In genomic region chr19:48351341-48351752, GRCh38 we compare ENCODE assay signal across 8 cellular contexts. TPM values are rescaled to one million over a fixed set of nuclear protein-coding genes. Genes with fewer than 3 reads are reported as not detected.
DNase-seq lines count a peak whose midpoint lies in the region; ATAC-seq and TF ChIP-seq lines count a peak whose summit lies in the region.

No MANE protein-coding gene starts in this region.

- H4K91ac ChIP-seq in mesenchymal stem cell (ENCODE audit: low read length), result no peak overlapping the region

- H3K27me3 ChIP-seq in dorsolateral prefrontal cortex (no peaks in the 10 kb centered on the region), mesenchymal stem cell (ENCODE audit: control insufficient read depth in 1 of 2, insufficient read depth in 1 of 2, low read length in 2 of 2) (no peaks in the 10 kb centered on the region)

- no peak overlapping the region for H2BK120ac ChIP-seq in mesenchymal stem cell (ENCODE audit: low read depth, low read length)

- intact Hi-C loops in dorsolateral prefrontal cortex (cut with DNase I), result no loop called here

- no peak overlapping the region for H4K8ac ChIP-seq in mesenchymal stem cell (ENCODE audit: low read length)

- H3K36me3 Mint-ChIP-seq in activated CD4-positive, alpha-beta T cell treated with anti-CD3 and anti-CD28 coated beads, Interleukin-2, amount 10 ng/mL, durations not matched to agents 7 days and 5 days (ENCODE audit: low read depth), result peaks cover 8% of the 10 kb centered on the region

- no peak overlapping the region for H2AFZ ChIP-seq in mesenchymal stem cell (ENCODE audit: low read depth, low read length)

- no peak overlapping the region for H2BK12ac ChIP-seq in mesenchymal stem cell (ENCODE audit: low read length in 2 of 2)

- no peaks in the 10 kb centered on the region for H3K27me3 Mint-ChIP-seq in activated CD4-positive, alpha-beta T cell treated with anti-CD3 and anti-CD28 coated beads, Interleukin-2, amount 10 ng/mL, durations not matched to agents 7 days and 5 days

- peaks cover 12% of the 10 kb centered on the region for H3K4me1 ChIP-seq in mesenchymal stem cell (ENCODE audit: control insufficient read depth, insufficient read depth, low read depth, low read length)

- H3K4ac ChIP-seq in mesenchymal stem cell (ENCODE audit: low read depth in 1 of 2, low read length in 2 of 2), result no peak overlapping the region

- no peaks in the 10 kb centered on the region for H3K79me1 ChIP-seq in mesenchymal stem cell (replicated peaks; ENCODE audit: low read length, poor library complexity, severe bottlenecking)

- no peak overlapping the region for H2BK15ac ChIP-seq in mesenchymal stem cell (ENCODE audit: low read depth, poor library complexity, severe bottlenecking)

- POLR2A ChIA-PET in activated CD4-positive, alpha-beta T cell treated with anti-CD3 and anti-CD28 coated beads, Interleukin-2, amount 10 ng/mL, durations not matched to agents 7 days and 5 days (lab: Charles Lee), result no interaction called here

- 51% methylated on average over 8 of the region's 8 CpGs for WGBS in mesenchymal stem cell

- peaks cover 9% of the 10 kb centered on the region for H3K4me1 Mint-ChIP-seq in activated CD4-positive, alpha-beta T cell treated with anti-CD3 and anti-CD28 coated beads, Interleukin-2, amount 10 ng/mL, durations not matched to agents 7 days and 5 days

- H3K4me3 Mint-ChIP-seq in activated CD4-positive, alpha-beta T cell treated with anti-CD3 and anti-CD28 coated beads, Interleukin-2, amount 10 ng/mL, durations not matched to agents 7 days and 5 days, result no peak overlapping the region

- H3K18ac ChIP-seq in mesenchymal stem cell (ENCODE audit: low read depth in 1 of 2, low read length in 2 of 2), result no peak overlapping the region

- peak; percentile 27 to 29 for DNase-seq in NOMO-1 (lab: John Stamatoyannopoulos, UW; ENCODE audit: unreplicated experiment in 2 of 2)
- no peak for DNase-seq in NOMO-1 treated with dmso at 0.1 percent for 144 hours (lab: John Stamatoyannopoulos, UW; ENCODE audit: unreplicated experiment)
- peak; percentile 82 for DNase-seq in NCI-H2196 (lab: John Stamatoyannopoulos, UW; ENCODE audit: unreplicated experiment)
- DNase-seq in activated CD4-positive, alpha-beta T cell treated with anti-CD3 and anti-CD28 coated beads, Interleukin-2, amount 10 ng/mL, durations not matched to agents 7 days and 5 days, result peak; percentile 86
- peak in 6 of 10 donors; percentile 30 to 65 (median 44) for DNase-seq in dorsolateral prefrontal cortex
- DNase-seq in mesenchymal stem cell, result peak; percentile 52
- DNase-seq in stimulated activated CD8-positive, alpha-beta memory T cell treated with anti-CD3 and anti-CD28 coated beads, Interleukin-7, amount 100 ng/mL, for 1 hour (ENCODE audit: low read depth in 2 of 2), result peak; percentile 56 to 70

- CTCF ChIA-PET in activated CD4-positive, alpha-beta T cell treated with anti-CD3 and anti-CD28 coated beads, Interleukin-2, amount 10 ng/mL, durations not matched to agents 7 days and 5 days (lab: Charles Lee), result interaction anchor here (0.6 to 2.4 kb wide), 7 partner anchors 11 to 157 kb away, joined by 3 to 13 read pairs (median 6); partner anchors contain the start of genes SYNGR4 and TMEM143

- H3K23ac ChIP-seq in mesenchymal stem cell (ENCODE audit: low read length in 2 of 2), result no peak overlapping the region

- H3K4me3 ChIP-seq in dorsolateral prefrontal cortex (no peak overlapping the region), mesenchymal stem cell (ENCODE audit: insufficient read depth in 1 of 2, low read depth in 1 of 2, low read length in 2 of 2) (no peak overlapping the region)

- no peak overlapping the region for H2AK5ac ChIP-seq in mesenchymal stem cell (ENCODE audit: low read length, severe bottlenecking)

- H3K9ac ChIP-seq in mesenchymal stem cell (ENCODE audit: low read length), result no peak overlapping the region

- H2BK5ac ChIP-seq in mesenchymal stem cell (ENCODE audit: low read depth, low read length, poor library complexity, severe bottlenecking), result no peak overlapping the region

- no peaks in the 10 kb centered on the region for H3K9me3 Mint-ChIP-seq in activated CD4-positive, alpha-beta T cell treated with anti-CD3 and anti-CD28 coated beads, Interleukin-2, amount 10 ng/mL, durations not matched to agents 7 days and 5 days

- TF ChIP-seq CTCF in dorsolateral prefrontal cortex (IDR thresholded peaks at IDR 0.05 in 54 of 56, conservative IDR thresholded peaks at IDR 0.05 in 2 of 56; ENCODE audit: low read depth in 1 of 56, partially characterized antibody in 56 of 56), result peak in 54 of 56 donors; percentile 31 to 72 (median 58)

- no peak overlapping the region for H3K4me2 ChIP-seq in mesenchymal stem cell (ENCODE audit: low read length, poor library complexity, severe bottlenecking)

- H3K27ac ChIP-seq in dorsolateral prefrontal cortex, result peak overlapping the region in 1 of 59 donors; percentile 46
- H3K27ac ChIP-seq in mesenchymal stem cell (ENCODE audit: low read length, poor library complexity, severe bottlenecking), result no peak overlapping the region

- H3K9me3 ChIP-seq in mesenchymal stem cell (ENCODE audit: control insufficient read depth, low read length), result no peaks in the 10 kb centered on the region

- H3K36me3 ChIP-seq in mesenchymal stem cell (ENCODE audit: control insufficient read depth in 1 of 2, insufficient read depth in 2 of 2, low read depth in 1 of 2, low read length in 2 of 2), result peaks cover 0 to 6% of the 10 kb centered on the region in 2 experiments

- no peak for ATAC-seq in HG02981 (IDR thresholded peaks at IDR 0.05; ENCODE audit: unreplicated experiment)

- H3K27ac Mint-ChIP-seq in activated CD4-positive, alpha-beta T cell treated with anti-CD3 and anti-CD28 coated beads, Interleukin-2, amount 10 ng/mL, durations not matched to agents 7 days and 5 days, result no peak overlapping the region

- H3K14ac ChIP-seq in mesenchymal stem cell (ENCODE audit: low read length in 2 of 2), result no peak overlapping the region

RNA-seq across cellular contexts. Expression of gene TMEM143, which starts 12.4 kb away (rescaled TPM):
- 10 to 100 TPM; 19.0 to 21.7 TPM for total RNA-seq in activated CD4-positive, alpha-beta T cell treated with anti-CD3 and anti-CD28 coated beads, Interleukin-2, amount 10 ng/mL, durations not matched to agents 7 days and 5 days
- total RNA-seq in dorsolateral prefrontal cortex, result 10 to 100 TPM in 119 of 120 experiments, 1 to 10 TPM in 1; 9.2 to 32.0 (median 16.5) TPM
- 3.7 TPM for polyA plus RNA-seq in mesenchymal stem cell (2013, experiment 1 of 2)
- 3.8 TPM for polyA plus RNA-seq in mesenchymal stem cell (2013, experiment 2 of 2)

RNA-seq across cellular contexts. Expression of gene SYNGR4, which starts 12.8 kb away (rescaled TPM):
- total RNA-seq in activated CD4-positive, alpha-beta T cell treated with anti-CD3 and anti-CD28 coated beads, Interleukin-2, amount 10 ng/mL, durations not matched to agents 7 days and 5 days, result not detected
- total RNA-seq in dorsolateral prefrontal cortex, result 1 to 10 TPM in 5 of 120 experiments, under 1 TPM in 8, not detected in 107; 0.50 to 3.0 (median 0.83) TPM
- not detected for polyA plus RNA-seq in mesenchymal stem cell (2013, experiment 1 of 2)
- polyA plus RNA-seq in mesenchymal stem cell (2013, experiment 2 of 2), result not detected

RNA-seq across cellular contexts. Expression of gene EMP3, which starts 26.0 kb away (rescaled TPM):
- total RNA-seq in activated CD4-positive, alpha-beta T cell treated with anti-CD3 and anti-CD28 coated beads, Interleukin-2, amount 10 ng/mL, durations not matched to agents 7 days and 5 days, result 100 to 1,000 TPM; 444 to 544 TPM
- total RNA-seq in dorsolateral prefrontal cortex, result 10 to 100 TPM in 87 of 120 experiments, 1 to 10 TPM in 33; 4.7 to 52.1 (median 14.3) TPM
- 450 TPM for polyA plus RNA-seq in mesenchymal stem cell (2013, experiment 1 of 2)
- polyA plus RNA-seq in mesenchymal stem cell (2013, experiment 2 of 2), result 450 TPM

RNA-seq across cellular contexts. Expression of gene KDELR1, which starts 40.0 kb away (rescaled TPM):
- total RNA-seq in activated CD4-positive, alpha-beta T cell treated with anti-CD3 and anti-CD28 coated beads, Interleukin-2, amount 10 ng/mL, durations not matched to agents 7 days and 5 days, result 10 to 100 TPM; 69.6 to 81.6 TPM
- 10 to 100 TPM; 45.9 to 70.8 (median 57.3) TPM for total RNA-seq in dorsolateral prefrontal cortex
- polyA plus RNA-seq in mesenchymal stem cell (2013, experiment 1 of 2), result 602 TPM
- 596 TPM for polyA plus RNA-seq in mesenchymal stem cell (2013, experiment 2 of 2)

RNA-seq across cellular contexts. Expression of gene GRIN2D, which starts 42.1 kb away (rescaled TPM):
- under 1 TPM; 0.04 to 0.20 TPM for total RNA-seq in activated CD4-positive, alpha-beta T cell treated with anti-CD3 and anti-CD28 coated beads, Interleukin-2, amount 10 ng/mL, durations not matched to agents 7 days and 5 days
- total RNA-seq in dorsolateral prefrontal cortex, result 1 to 10 TPM; 1.6 to 8.5 (median 4.6) TPM
- 3.2 TPM for polyA plus RNA-seq in mesenchymal stem cell (2013, experiment 1 of 2)
- 2.7 TPM for polyA plus RNA-seq in mesenchymal stem cell (2013, experiment 2 of 2)

Comparison
In these comparisons a context has a peak if more than half of its experiments do, and no peak if none do; other contexts are left out.
1. RNA of gene EMP3, which starts 26.0 kb away (total RNA-seq): 444 to 544 TPM in activated CD4-positive, alpha-beta T cell treated with anti-CD3 and anti-CD28 coated beads, Interleukin-2, amount 10 ng/mL, durations not matched to agents 7 days and 5 days; 4.7 to 52.1 TPM in dorsolateral prefrontal cortex; every median in the first group is over 4 times any median in the second.